ENCODE assay signal across 27 cellular contexts in the genomic region with DNA sequence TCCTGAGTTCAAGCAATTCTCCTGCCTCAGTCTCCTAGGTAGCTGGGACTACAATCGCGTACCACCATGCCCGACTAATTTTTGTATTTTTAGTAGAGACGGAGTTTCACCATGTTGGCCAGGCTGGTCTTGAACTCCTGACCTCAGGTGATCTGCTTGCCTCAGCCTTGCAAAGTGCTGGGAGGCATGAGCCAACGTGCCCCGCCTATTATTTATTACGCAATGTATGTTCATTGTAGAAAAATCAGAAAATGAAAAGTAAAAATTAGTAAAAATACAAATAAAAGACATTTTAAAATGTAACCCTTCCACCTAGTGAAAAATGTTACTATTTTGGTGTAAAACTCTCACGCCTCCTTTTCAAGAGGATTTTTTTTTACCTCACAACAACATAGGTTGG.
"Had no signal": no experiment of that assay in that cellular context is flagged by ENCODE, and none has a peak within 500 bp of the region (broad histone marks: within the 10 kb centered on the region; RNA-seq: fewer than 3 reads in every experiment).

No MANE protein-coding gene starts in this region.

- DNase-seq: colonic mucosa; cortex of kidney; dermis blood vessel endothelial cell; dorsolateral prefrontal cortex; effector CD4-positive, alpha-beta T cell; effector CD8-positive, alpha-beta T cell; effector memory CD4-positive, alpha-beta T cell; effector memory CD8-positive, alpha-beta T cell; endodermal cell; erythroblast; foreskin fibroblast; foreskin keratinocyte; foreskin melanocyte; gastrocnemius medialis; glutamatergic neuron; head of caudate nucleus; heart left ventricle; heart right ventricle had no signal

- H3K4me3 ChIP-seq: colonic mucosa, coronary artery, dorsolateral prefrontal cortex, esophagus muscularis mucosa, gastrocnemius medialis, gastroesophageal sphincter, heart left ventricle, heart right ventricle had no signal

- ATAC-seq: effector memory CD8-positive, alpha-beta T cell; esophagus mucosa; foreskin keratinocyte; gastrocnemius medialis; gastroesophageal sphincter; heart left ventricle; heart right ventricle had no signal

- H3K27me3 ChIP-seq: colonic mucosa, esophagus muscularis mucosa, foreskin keratinocyte, gastrocnemius medialis, gastroesophageal sphincter, heart right ventricle had no signal

- H3K27ac ChIP-seq: colonic mucosa, coronary artery, dorsolateral prefrontal cortex, epithelial cell of prostate, esophagus muscularis mucosa, foreskin keratinocyte, gastrocnemius medialis, gastroesophageal sphincter, heart left ventricle, heart right ventricle had no signal

- H3K4me1 ChIP-seq: colonic mucosa, esophagus muscularis mucosa, foreskin keratinocyte, gastrocnemius medialis, gastroesophageal sphincter, heart left ventricle, heart right ventricle had no signal

- H3K9me3 ChIP-seq: colonic mucosa, esophagus muscularis mucosa, gastrocnemius medialis, gastroesophageal sphincter, heart left ventricle, heart right ventricle had no signal

- FAIRE-seq: colon, endometrium, endothelial cell of umbilical vein, frontal cortex had no signal

- H3K36me3 ChIP-seq: colonic mucosa, gastrocnemius medialis, gastroesophageal sphincter had no signal
